In the genomic region with DNA sequence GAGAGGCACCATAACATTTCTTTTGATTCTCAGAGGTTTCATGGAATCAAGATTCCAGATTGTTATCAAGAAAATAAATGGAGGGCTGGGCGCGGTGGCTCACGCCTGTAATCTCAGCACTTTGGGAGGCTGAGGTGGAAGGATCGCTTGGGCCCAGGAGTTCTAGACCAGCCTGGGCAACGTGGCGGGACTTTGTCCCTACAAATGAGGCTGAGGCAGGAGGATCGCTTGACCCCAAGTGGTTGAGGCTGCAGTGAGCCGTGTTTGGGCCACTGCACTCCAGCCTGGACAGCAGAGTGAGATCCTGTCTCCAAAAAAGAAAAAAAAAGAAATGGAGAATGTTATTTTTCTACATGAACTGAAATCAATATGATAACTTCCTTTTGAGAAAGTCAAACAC, we compare ENCODE assay signal across 8 cellular contexts. TPM values are rescaled to one million over a fixed set of nuclear protein-coding genes. Genes with fewer than 3 reads are reported as not detected.
DNase-seq lines count a peak whose midpoint lies in the region; ATAC-seq and TF ChIP-seq lines count a peak whose summit lies in the region.

No MANE protein-coding gene starts in this region.

- H3K9me3 Mint-ChIP-seq in activated T-cell treated with anti-CD3 and anti-CD28 coated beads, Interleukin-2, amount 50 U/mL, for 72 hours: peaks cover 0 to under 1% of the 10 kb centered on the region in 2 donors

- no peak for TF ChIP-seq CTCF in ascending aorta (IDR thresholded peaks at IDR 0.05)
- TF ChIP-seq CTCF in right lobe of liver (IDR thresholded peaks at IDR 0.05): no peak
- no peak for TF ChIP-seq CTCF in tibial artery (IDR thresholded peaks at IDR 0.05)

- H3K4me1 ChIP-seq in ascending aorta: peaks cover 8 to 34% of the 10 kb centered on the region in 2 donors
- peaks cover 0 to 38% (median 11%) of the 10 kb centered on the region in 4 donors for H3K4me1 ChIP-seq in right lobe of liver
- H3K4me1 ChIP-seq in tibial artery: peaks cover 0 to 59% (median 43%) of the 10 kb centered on the region in 4 donors

- peak overlapping the region; percentile 94 to 99 for H3K4me3 Mint-ChIP-seq in activated T-cell treated with anti-CD3 and anti-CD28 coated beads, Interleukin-2, amount 50 U/mL, for 72 hours

- no peak for TF ChIP-seq POLR2A in right lobe of liver (IDR thresholded peaks at IDR 0.05)

- intact Hi-C loops in ascending aorta (cut with DNase I) (loop anchor here (2.0 to 10.0 kb wide), 5 partner anchors 63 to 1581 kb away; a partner anchor contains a TSS), right lobe of liver (cut with DNase I) (no loop called here), tibial artery (cut with DNase I; ENCODE audit: low total_unique reads) (no loop called here)

- no peak for DNase-seq in activated T-cell treated with anti-CD3 and anti-CD28 coated beads, Interleukin-2, amount 50 U/mL, for 72 hours
- no peak for DNase-seq in activated T-cell treated with anti-CD3 and anti-CD28 coated beads, Interleukin-2, amount 50 U/mL, for 48 hours
- DNase-seq in ascending aorta (ENCODE audit: low spot score in 2 of 2) (no peak), right lobe of liver (no peak), tibial artery (no peak), HuH-7 (ENCODE audit: low spot score) (no peak), NCI-H82 (lab: John Stamatoyannopoulos, UW) (no peak)

- H3K4me3 ChIP-seq in ascending aorta (peak overlapping the region; percentile 82 to 95), right lobe of liver (peak overlapping the region in 2 of 3 donors; percentile 77 to 98), tibial artery (peak overlapping the region; percentile 87 to 94)

- H3K4me1 Mint-ChIP-seq in activated T-cell treated with anti-CD3 and anti-CD28 coated beads, Interleukin-2, amount 50 U/mL, for 72 hours (ENCODE audit: low read depth): peaks cover 65% of the 10 kb centered on the region

- H3K27me3 ChIP-seq in ascending aorta (no peaks in the 10 kb centered on the region), right lobe of liver (no peaks in the 10 kb centered on the region), tibial artery (no peaks in the 10 kb centered on the region)

- 90% methylated on average over 5 of the region's 8 CpGs for WGBS in right lobe of liver (ENCODE audit: insufficient coverage, low coverage, low lambda C conversion rate, missing lambda C conversion rate)

- peaks cover 7 to 11% of the 10 kb centered on the region in 2 donors for H3K36me3 ChIP-seq in ascending aorta
- H3K36me3 ChIP-seq in right lobe of liver: peaks cover 4 to 16% (median 7%) of the 10 kb centered on the region in 4 donors
- peaks cover 4 to 16% (median 6%) of the 10 kb centered on the region in 3 donors for H3K36me3 ChIP-seq in tibial artery

- ATAC-seq in activated T-cell treated with anti-CD3 and anti-CD28 coated beads, Interleukin-2, amount 50 U/mL, for 72 hours (replicated peaks in 1 of 2): no peak
- ATAC-seq in right lobe of liver (no peak), GM18520 (IDR thresholded peaks at IDR 0.05; ENCODE audit: unreplicated experiment) (no peak)

- no peaks in the 10 kb centered on the region for H3K27me3 Mint-ChIP-seq in activated T-cell treated with anti-CD3 and anti-CD28 coated beads, Interleukin-2, amount 50 U/mL, for 72 hours (ENCODE audit: low read depth)

- H3K9me3 ChIP-seq in ascending aorta: no peaks in the 10 kb centered on the region
- no peaks in the 10 kb centered on the region for H3K9me3 ChIP-seq in right lobe of liver
- H3K9me3 ChIP-seq in tibial artery: no peaks in the 10 kb centered on the region

- H3K27ac ChIP-seq in ascending aorta (no peak overlapping the region), right lobe of liver (no peak overlapping the region), tibial artery (no peak overlapping the region)

- peak overlapping the region; percentile 91 for H3K27ac Mint-ChIP-seq in activated T-cell treated with anti-CD3 and anti-CD28 coated beads, Interleukin-2, amount 50 U/mL, for 72 hours

- H3K36me3 Mint-ChIP-seq in activated T-cell treated with anti-CD3 and anti-CD28 coated beads, Interleukin-2, amount 50 U/mL, for 72 hours (ENCODE audit: insufficient read depth in 2 of 2): peaks cover 12 to 23% of the 10 kb centered on the region in 2 donors

RNA-seq across cellular contexts. Expression of a gene that starts 1.3 kb away (rescaled TPM):
- 10 to 100 TPM; 85.8 to 93.3 TPM for total RNA-seq in activated T-cell treated with anti-CD3 and anti-CD28 coated beads, Interleukin-2, amount 50 U/mL, for 72 hours
- 26.2 TPM for total RNA-seq in ascending aorta
- 10 to 100 TPM; 44.7 to 78.2 (median 58.2) TPM for total RNA-seq in right lobe of liver

RNA-seq across cellular contexts. Expression of a gene that starts 1.7 kb away (rescaled TPM):
- total RNA-seq in activated T-cell treated with anti-CD3 and anti-CD28 coated beads, Interleukin-2, amount 50 U/mL, for 72 hours: 100 to 1,000 TPM; 215 to 231 TPM
- 31.1 TPM for total RNA-seq in ascending aorta
- 10 to 100 TPM; 46.0 to 71.7 (median 68.5) TPM for total RNA-seq in right lobe of liver
